In genomic region chr19:10000171-10000826, GRCh38 we compare ENCODE assay signal across 9 cellular contexts. TPM values are rescaled to one million over a fixed set of nuclear protein-coding genes. Genes with fewer than 3 reads are reported as not detected.
DNase-seq lines count a peak whose midpoint lies in the region; ATAC-seq, FAIRE-seq and TF ChIP-seq lines count a peak whose summit lies in the region.
"Had no signal": no experiment of that assay in that cellular context is flagged by ENCODE, and none has a peak within 500 bp of the region (broad histone marks: within the 10 kb centered on the region; RNA-seq: fewer than 3 reads in every experiment).

No MANE protein-coding gene starts in this region.

- POLR2A ChIA-PET in CD4-positive, alpha-beta T cell (lab: Charles Lee), result no interaction called here
- POLR2A ChIA-PET in HEK293T (lab: Yijun Ruan, JAX), result interaction anchor here (1.0 kb wide), 1 partner anchor 64 kb away, joined by 3 read pairs; no protein-coding TSS in a partner anchor

- peak; percentile 75 for TF ChIP-seq CTCF in CD4-positive, alpha-beta T cell (IDR thresholded peaks at IDR 0.05)
- peak; percentile 94 for TF ChIP-seq CTCF in fibroblast of villous mesenchyme (IDR thresholded peaks at IDR 0.05; ENCODE audit: insufficient read depth, low read depth, low read length)

- peaks cover 38% of the 10 kb centered on the region for H3K27me3 Mint-ChIP-seq in CD4-positive, alpha-beta T cell
- H3K27me3 Mint-ChIP-seq in activated T-helper 1 cell treated with anti-CD3 and anti-CD28 coated beads, Interleukin-12 subunit alpha, Interleukin-12 subunit beta, Interleukin-2, Interleukin-4 antibody, amounts not matched to agents 30 ng/mL and 10 ng/mL and 1 ng/mL, durations not matched to agents 14 hours and 24 hours and 36 hours (ENCODE audit: insufficient read depth), result peaks cover 12% of the 10 kb centered on the region

- ATAC-seq in CD4-positive, alpha-beta T cell (ENCODE audit: poor library complexity), result peak; percentile 43
- ATAC-seq in GM19452 (IDR thresholded peaks at IDR 0.05; ENCODE audit: unreplicated experiment), result no peak

- no peaks in the 10 kb centered on the region for H3K9me3 Mint-ChIP-seq in CD4-positive, alpha-beta T cell
- H3K9me3 Mint-ChIP-seq in activated T-helper 1 cell treated with anti-CD3 and anti-CD28 coated beads, Interleukin-12 subunit alpha, Interleukin-12 subunit beta, Interleukin-2, Interleukin-4 antibody, amounts not matched to agents 30 ng/mL and 10 ng/mL and 1 ng/mL, durations not matched to agents 14 hours and 24 hours and 36 hours, result no peaks in the 10 kb centered on the region

- peaks cover 11% of the 10 kb centered on the region for H3K27me3 ChIP-seq in CD4-positive, alpha-beta T cell (ENCODE audit: control insufficient read depth, insufficient read depth, low read length)

- no peak overlapping the region for H3K4me3 Mint-ChIP-seq in CD4-positive, alpha-beta T cell
- no peak overlapping the region for H3K4me3 Mint-ChIP-seq in activated T-helper 1 cell treated with anti-CD3 and anti-CD28 coated beads, Interleukin-12 subunit alpha, Interleukin-12 subunit beta, Interleukin-2, Interleukin-4 antibody, amounts not matched to agents 30 ng/mL and 10 ng/mL and 1 ng/mL, durations not matched to agents 14 hours and 24 hours and 36 hours

- CTCF ChIA-PET in CD4-positive, alpha-beta T cell (lab: Charles Lee), result interaction anchor here (0.5 to 2.1 kb wide), 6 partner anchors 13 to 1198 kb away, joined by 3 to 15 read pairs (median 4); partner anchors contain the start of gene RDH8
- CTCF ChIA-PET in HEK293T (lab: Yijun Ruan, JAX), result interaction anchor here (0.6 to 2.6 kb wide), 14 partner anchors 8 to 168 kb away, joined by 3 to 10 read pairs (median 4); partner anchors contain the start of gene COL5A3

- intact Hi-C loops in CD4-positive, alpha-beta T cell (cut with DNase I, micrococcal nuclease), result loop anchor here in 1 of 2 experiments (2.0 to 5.0 kb wide), 2 partner anchors 69 to 148 kb away; no protein-coding TSS in a partner anchor
- intact Hi-C loops in activated T-helper 1 cell treated with anti-CD3 and anti-CD28 coated beads, Interleukin-12 subunit alpha, Interleukin-12 subunit beta, Interleukin-2, Interleukin-4 antibody, amounts not matched to agents 30 ng/mL and 10 ng/mL and 1 ng/mL, durations not matched to agents 14 hours and 24 hours and 36 hours (cut with micrococcal nuclease), result loop anchor here (1.0 kb wide), 1 partner anchor 66 kb away; no protein-coding TSS in a partner anchor

- no peaks in the 10 kb centered on the region for H3K36me3 Mint-ChIP-seq in CD4-positive, alpha-beta T cell (ENCODE audit: low read depth)
- H3K36me3 Mint-ChIP-seq in activated T-helper 1 cell treated with anti-CD3 and anti-CD28 coated beads, Interleukin-12 subunit alpha, Interleukin-12 subunit beta, Interleukin-2, Interleukin-4 antibody, amounts not matched to agents 30 ng/mL and 10 ng/mL and 1 ng/mL, durations not matched to agents 14 hours and 24 hours and 36 hours (ENCODE audit: low read depth), result no peaks in the 10 kb centered on the region

- H3K27ac ChIP-seq in CD4-positive, alpha-beta T cell (ENCODE audit: low read depth, low read length), result no peak overlapping the region

- FAIRE-seq in RCC 7860 (lab: Jason Lieb, UNC), result no peak

- peak; percentile 45 to 66 (median 53) for DNase-seq in CD4-positive, alpha-beta T cell
- DNase-seq in HEK293T (ENCODE audit: extremely low spot score), result peak; percentile 88
- peak; percentile 18 for DNase-seq in RCC 7860 (ENCODE audit: low spot score)
- DNase-seq in activated T-helper 1 cell treated with anti-CD3 and anti-CD28 coated beads, Interleukin-12 subunit alpha, Interleukin-12 subunit beta, Interleukin-2, Interleukin-4 antibody, amounts not matched to agents 30 ng/mL and 10 ng/mL and 1 ng/mL, durations not matched to agents 14 hours and 24 hours and 36 hours (ENCODE audit: low spot score), result peak; percentile 43
- DNase-seq in fibroblast of villous mesenchyme (ENCODE audit: low read depth), result peak; percentile 74
- DNase-seq in pons (ENCODE audit: low spot score), result peak; percentile 64
- peak; percentile 60 for DNase-seq in ureter (ENCODE audit: low spot score)

- H3K4me1 Mint-ChIP-seq in CD4-positive, alpha-beta T cell (ENCODE audit: low read depth), result peaks cover 5% of the 10 kb centered on the region
- H3K4me1 Mint-ChIP-seq in activated T-helper 1 cell treated with anti-CD3 and anti-CD28 coated beads, Interleukin-12 subunit alpha, Interleukin-12 subunit beta, Interleukin-2, Interleukin-4 antibody, amounts not matched to agents 30 ng/mL and 10 ng/mL and 1 ng/mL, durations not matched to agents 14 hours and 24 hours and 36 hours (ENCODE audit: low read depth), result peaks cover 5% of the 10 kb centered on the region

- no peak overlapping the region for H3K4me3 ChIP-seq in fibroblast of villous mesenchyme (ENCODE audit: low read depth, low read length)

- H3K27ac Mint-ChIP-seq in CD4-positive, alpha-beta T cell, result no peak overlapping the region
- H3K27ac Mint-ChIP-seq in activated T-helper 1 cell treated with anti-CD3 and anti-CD28 coated beads, Interleukin-12 subunit alpha, Interleukin-12 subunit beta, Interleukin-2, Interleukin-4 antibody, amounts not matched to agents 30 ng/mL and 10 ng/mL and 1 ng/mL, durations not matched to agents 14 hours and 24 hours and 36 hours, result no peak overlapping the region

- no peaks in the 10 kb centered on the region for H3K9me3 ChIP-seq in CD4-positive, alpha-beta T cell (ENCODE audit: control insufficient read depth, low read length)

TF ChIP-seq in HEK293T, 16 proteins besides CTCF, POLR2A, EP300 and RAD21:
- TF ChIP-seq SP1 (IDR thresholded peaks at IDR 0.05) (no peak), FOXK2 (IDR thresholded peaks at IDR 0.05) (no peak), SUZ12 (IDR thresholded peaks at IDR 0.05) (no peak), CTBP1 (IDR thresholded peaks at IDR 0.05; ENCODE audit: borderline replicate concordance) (no peak), PKNOX1 (IDR thresholded peaks at IDR 0.05) (no peak), TARDBP (IDR thresholded peaks at IDR 0.05) (no peak), ZNF384 (IDR thresholded peaks at IDR 0.05) (peak; percentile 99), ELF4 (IDR thresholded peaks at IDR 0.05) (no peak)

RNA-seq across cellular contexts. Expression of gene COL5A3, which starts 10.0 kb away (rescaled TPM):
- total RNA-seq in CD4-positive, alpha-beta T cell, result 1 to 10 TPM; 4.4 to 5.2 TPM
- 0.67 and 0.76 TPM in 2 replicates for total RNA-seq in activated T-helper 1 cell treated with anti-CD3 and anti-CD28 coated beads, Interleukin-12 subunit alpha, Interleukin-12 subunit beta, Interleukin-2, Interleukin-4 antibody, amounts not matched to agents 30 ng/mL and 10 ng/mL and 1 ng/mL, durations not matched to agents 14 hours and 24 hours and 36 hours
- total RNA-seq in fibroblast of villous mesenchyme (5.6 and 10.6 TPM in 2 replicates), ureter (12.4 TPM)

RNA-seq across cellular contexts. Expression of gene RDH8, which starts 13.0 kb away (rescaled TPM):
- not detected for total RNA-seq in CD4-positive, alpha-beta T cell
- total RNA-seq in activated T-helper 1 cell treated with anti-CD3 and anti-CD28 coated beads, Interleukin-12 subunit alpha, Interleukin-12 subunit beta, Interleukin-2, Interleukin-4 antibody, amounts not matched to agents 30 ng/mL and 10 ng/mL and 1 ng/mL, durations not matched to agents 14 hours and 24 hours and 36 hours, result not detected in 2 replicates
- not detected in 2 replicates for total RNA-seq in fibroblast of villous mesenchyme
- total RNA-seq in ureter, result not detected
- total RNA-seq: T-helper 1 cell treated with Interleukin-12 subunit alpha and Interleukin-12 subunit beta and Interleukin-4 antibody, amounts not matched to agents 30 ng/mL and 1 ng/mL, for 36 hours had no signal

Comparison
In these comparisons a context has a peak if more than half of its experiments do, and no peak if none do; other contexts are left out.
1. DNase-seq: peak in every context shown above with its lines; median percentile 88 in HEK293T; 74 in fibroblast of villous mesenchyme; 64 in pons; 60 in ureter; 53 in CD4-positive, alpha-beta T cell; 43 in activated T-helper 1 cell treated with anti-CD3 and anti-CD28 coated beads, Interleukin-12 subunit alpha, Interleukin-12 subunit beta, Interleukin-2, Interleukin-4 antibody, amounts not matched to agents 30 ng/mL and 10 ng/mL and 1 ng/mL, durations not matched to agents 14 hours and 24 hours and 36 hours; 18 in RCC 7860.